Comparison of ENCODE assay signal across 18 cellular contexts in genomic region chr2:175726213-175726612, GRCh38.
DNase-seq lines count a peak whose midpoint lies in the region; ATAC-seq and TF ChIP-seq lines count a peak whose summit lies in the region.
"Had no signal": no experiment of that assay in that cellular context is flagged by ENCODE, and none has a peak within 500 bp of the region (broad histone marks: within the 10 kb centered on the region; RNA-seq: fewer than 3 reads in every experiment).

No MANE protein-coding gene starts in this region.

- H3K27me3 Mint-ChIP-seq in HFFc6 (ENCODE audit: insufficient read depth), result peaks cover 11% of the 10 kb centered on the region
- no peaks in the 10 kb centered on the region for H3K27me3 Mint-ChIP-seq in endodermal cell (ENCODE audit: insufficient read depth)

- ATAC-seq in GM21529 (IDR thresholded peaks at IDR 0.05; ENCODE audit: unreplicated experiment), result no peak
- ATAC-seq in GM19463 (IDR thresholded peaks at IDR 0.05; ENCODE audit: unreplicated experiment), result no peak
- ATAC-seq: body of pancreas had no signal

- H3K4me3 ChIP-seq in AG09309 (ENCODE audit: control insufficient read depth, low read depth, low read length) (no peak overlapping the region), adipocyte (ENCODE audit: low read length) (no peak overlapping the region), fibroblast of the aortic adventitia (ENCODE audit: low read depth, low read length) (no peak overlapping the region), endodermal cell (ENCODE audit: low read length) (no peak overlapping the region), spleen (no peak overlapping the region)
- H3K4me3 ChIP-seq: body of pancreas, esophagus muscularis mucosa, left ventricle myocardium inferior, sigmoid colon, suprapubic skin had no signal

- intact Hi-C loops in spleen (cut with DNase I; ENCODE audit: low total_unique reads), result no loop called here

- H3K36me3 Mint-ChIP-seq in HFFc6 (ENCODE audit: low read depth) (no peaks in the 10 kb centered on the region; the same call in 1 of the 2 replicates), endodermal cell (ENCODE audit: low read depth) (no peaks in the 10 kb centered on the region)

- no peak for TF ChIP-seq POLR2A in spleen (IDR thresholded peaks at IDR 0.05)

- no peaks in the 10 kb centered on the region for H3K36me3 ChIP-seq in adipocyte (ENCODE audit: control insufficient read depth, insufficient read depth, low read length, severe bottlenecking)
- no peaks in the 10 kb centered on the region for H3K36me3 ChIP-seq in endodermal cell (ENCODE audit: control insufficient read depth, insufficient read depth, low read length)
- H3K36me3 ChIP-seq in spleen, result no peaks in the 10 kb centered on the region
- H3K36me3 ChIP-seq: esophagus muscularis mucosa, left ventricle myocardium inferior, sigmoid colon, suprapubic skin had no signal

- 82 to 100% methylated on average over 2 of the region's 2 CpGs for WGBS in endodermal cell (ENCODE audit: insufficient coverage in 1 of 2, insufficient read length in 1 of 2), 2 experiments
- 45 to 66% (median 63%) methylated on average over 2 of the region's 2 CpGs for WGBS in spleen, 5 donors

- H3K4me1 ChIP-seq in adipocyte (ENCODE audit: control insufficient read depth, insufficient read depth, low read length), result no peaks in the 10 kb centered on the region
- H3K4me1 ChIP-seq in endodermal cell (ENCODE audit: control insufficient read depth, insufficient read depth, low read length), result peaks cover 5% of the 10 kb centered on the region
- no peaks in the 10 kb centered on the region for H3K4me1 ChIP-seq in spleen
- H3K4me1 ChIP-seq: body of pancreas, esophagus muscularis mucosa, left ventricle myocardium inferior, sigmoid colon, suprapubic skin had no signal

- H3K27ac Mint-ChIP-seq in HFFc6 (no peak overlapping the region), endodermal cell (no peak overlapping the region)

- H3K4me3 Mint-ChIP-seq in HFFc6 (peak overlapping the region; percentile 39; the same call in 1 of the 2 replicates), endodermal cell (no peak overlapping the region)

- no peak overlapping the region for H3K9ac ChIP-seq in adipocyte (ENCODE audit: low read length)
- H3K9ac ChIP-seq in endodermal cell (ENCODE audit: extremely low read depth, low read length, poor library complexity, severe bottlenecking), result no peak overlapping the region

- peaks cover 16% of the 10 kb centered on the region for H3K4me1 Mint-ChIP-seq in HFFc6 (ENCODE audit: low read depth)
- H3K4me1 Mint-ChIP-seq in endodermal cell, result peaks cover 3% of the 10 kb centered on the region

- peaks cover under 1% of the 10 kb centered on the region for H3K9me3 Mint-ChIP-seq in HFFc6
- H3K9me3 Mint-ChIP-seq in endodermal cell, result peaks cover 5% of the 10 kb centered on the region

- TF ChIP-seq CTCF in AG09309 (IDR thresholded peaks at IDR 0.05; ENCODE audit: control insufficient read depth, insufficient read depth, low read depth, low read length, missing control alignments) (no peak), HFFc6 (IDR thresholded peaks at IDR 0.05) (no peak), fibroblast of the aortic adventitia (IDR thresholded peaks at IDR 0.05; ENCODE audit: insufficient read depth, low read length) (no peak), endodermal cell (conservative IDR thresholded peaks at IDR 0.05) (no peak), spleen (IDR thresholded peaks at IDR 0.05 in 8 of 11, conservative IDR thresholded peaks at IDR 0.05 in 3 of 11) (no peak)

- H3K27ac ChIP-seq in endodermal cell (ENCODE audit: low read depth, low read length), result no peak overlapping the region
- no peak overlapping the region for H3K27ac ChIP-seq in spleen
- H3K27ac ChIP-seq: body of pancreas, esophagus muscularis mucosa, left ventricle myocardium inferior, sigmoid colon, suprapubic skin had no signal

- H3K27me3 ChIP-seq in adipocyte (replicated peaks; ENCODE audit: control insufficient read depth, insufficient read depth, low read length) (no peaks in the 10 kb centered on the region), endodermal cell (ENCODE audit: control insufficient read depth, insufficient read depth, low read length, poor library complexity, severe bottlenecking) (no peaks in the 10 kb centered on the region), spleen (replicated peaks in 1 of 7) (no peaks in the 10 kb centered on the region)
- H3K27me3 ChIP-seq: body of pancreas, esophagus muscularis mucosa, sigmoid colon, suprapubic skin had no signal

- DNase-seq in AG09309 (ENCODE audit: low read depth), result peak; percentile 25
- peak; percentile 53 for DNase-seq in HFFc6
- peak; percentile 68 for DNase-seq in adipocyte (ENCODE audit: low read depth)
- peak; percentile 56 for DNase-seq in fibroblast of the aortic adventitia (ENCODE audit: low read depth)
- DNase-seq in endodermal cell, result no peak
- DNase-seq in spleen, result no peak
- DNase-seq: activated CD4-positive, CD25-positive, alpha-beta regulatory T cell; activated gamma-delta T cell treated with Interleukin-2 at 50 U/mL for 16 hours; body of pancreas; left ventricle myocardium inferior; NCI-H1092; sigmoid colon; stimulated activated CD4-positive, alpha-beta T cell treated with anti-CD3 and anti-CD28 coated beads, Interleukin-4, amount 100 ng/mL, for 1 hour; T-helper 1 cell had no signal

- H3K9me3 ChIP-seq in adipocyte (ENCODE audit: control insufficient read depth, low read length) (peaks cover 14% of the 10 kb centered on the region), endodermal cell (ENCODE audit: control insufficient read depth, low read length) (peaks cover 2% of the 10 kb centered on the region), spleen (peaks cover 0 to 17% (median 10%) of the 10 kb centered on the region in 8 donors)
- H3K9me3 ChIP-seq: body of pancreas had no signal

Comparison
In these comparisons a context has a peak if more than half of its experiments do, and no peak if none do; other contexts are left out.
1. DNase-seq: peak in AG09309 (single experiment), HFFc6 (single experiment), adipocyte (single experiment) and fibroblast of the aortic adventitia (single experiment); none in endodermal cell (single experiment) and spleen (single experiment).